8 cellular contexts compared by ENCODE assay signal in the genomic region with DNA sequence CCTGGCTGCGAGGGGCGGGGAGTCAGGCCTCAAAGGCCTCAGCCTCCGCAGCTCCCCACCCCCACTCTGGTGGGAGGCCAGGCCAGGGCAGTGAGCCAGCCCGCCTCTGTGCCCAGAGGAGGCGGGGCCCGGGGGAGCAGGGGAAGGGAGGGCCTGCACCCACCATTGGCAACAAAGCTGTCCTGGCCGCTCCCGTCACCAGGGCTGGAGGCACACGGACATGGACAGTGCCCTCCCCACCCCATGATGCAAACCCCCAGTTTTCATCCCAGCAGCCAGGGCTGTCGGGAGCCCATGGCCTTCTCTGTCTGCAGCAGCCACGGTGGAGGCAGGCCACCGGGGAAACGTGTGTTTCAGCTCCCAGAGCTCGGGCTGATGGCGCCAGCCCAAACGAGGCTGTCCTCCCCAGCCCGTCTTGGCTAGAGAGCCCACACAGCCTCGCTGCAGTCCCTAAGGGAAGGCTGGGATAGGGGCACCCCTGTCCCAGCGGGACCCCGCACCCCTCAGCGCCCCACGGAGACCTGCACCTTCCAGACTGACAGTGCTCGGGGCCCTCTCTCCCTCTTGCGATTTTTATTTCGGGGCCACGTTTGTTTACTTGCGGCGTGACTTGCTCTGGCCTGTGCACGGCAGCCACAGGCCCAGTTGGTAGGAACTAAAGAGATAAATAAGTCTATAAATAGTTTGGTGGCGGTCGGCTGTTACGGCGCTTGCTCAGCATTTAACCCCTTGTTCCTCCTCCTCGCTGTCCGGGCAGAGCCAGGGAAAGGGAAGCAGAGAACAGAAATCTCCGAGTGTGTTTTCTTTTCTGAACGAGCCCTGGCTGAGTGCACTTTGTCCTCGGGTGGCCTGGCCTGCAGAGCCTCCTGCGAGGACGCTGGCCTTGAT.
DNase-seq lines count a peak whose midpoint lies in the region; ATAC-seq and TF ChIP-seq lines count a peak whose summit lies in the region.

No MANE protein-coding gene starts in this region.

- 2% methylated on average over 26 of the region's 40 CpGs for WGBS in esophagus muscularis mucosa

- DNase-seq in AG08396 (ENCODE audit: low spot score) (peak; percentile 90), NCI-H446 (lab: John Stamatoyannopoulos, UW) (peak; percentile 26 to 82), esophagus muscularis mucosa (ENCODE audit: extremely low spot score) (no peak), glutamatergic neuron (no peak)

- H3K36me3 Mint-ChIP-seq in nephron (ENCODE audit: low read depth) (no peaks in the 10 kb centered on the region), glutamatergic neuron (ENCODE audit: unreplicated experiment) (no peaks in the 10 kb centered on the region)

- intact Hi-C loops in esophagus muscularis mucosa (cut with DNase I), result loop anchor here (5.0 kb wide), 1 partner anchor 146 kb away; no protein-coding TSS in a partner anchor

- H3K36me3 ChIP-seq in esophagus muscularis mucosa, result no peaks in the 10 kb centered on the region

- H3K27ac Mint-ChIP-seq in nephron, result peak overlapping the region; percentile 91 to 95 (median 92)
- no peak overlapping the region for H3K27ac Mint-ChIP-seq in glutamatergic neuron (ENCODE audit: unreplicated experiment)

- TF ChIP-seq CTCF in esophagus muscularis mucosa (IDR thresholded peaks at IDR 0.05) (no peak), nephron (IDR thresholded peaks at IDR 0.05; ENCODE audit: unreplicated experiment in 3 of 3) (no peak), glutamatergic neuron (IDR thresholded peaks at IDR 0.05; ENCODE audit: partially characterized antibody, unreplicated experiment) (no peak)

- H3K27me3 ChIP-seq in esophagus muscularis mucosa, result no peaks in the 10 kb centered on the region

- peak overlapping the region; percentile 45 to 57 (median 54) for H3K4me3 ChIP-seq in esophagus muscularis mucosa

- H3K27ac ChIP-seq in esophagus muscularis mucosa (replicated peaks in 1 of 4), result peak overlapping the region; percentile 77 to 83 (median 83)

- no peak for ATAC-seq in HG02852 (IDR thresholded peaks at IDR 0.05; ENCODE audit: unreplicated experiment)
- ATAC-seq in GM21737 (IDR thresholded peaks at IDR 0.05; ENCODE audit: unreplicated experiment), result no peak
- ATAC-seq in GM21367 (IDR thresholded peaks at IDR 0.05; ENCODE audit: unreplicated experiment), result no peak

- TF ChIP-seq EP300 in esophagus muscularis mucosa (IDR thresholded peaks at IDR 0.05), result no peak

- H3K9me3 Mint-ChIP-seq in nephron, result no peaks in the 10 kb centered on the region
- peaks cover 4% of the 10 kb centered on the region for H3K9me3 Mint-ChIP-seq in glutamatergic neuron (ENCODE audit: unreplicated experiment)

- H3K4me3 Mint-ChIP-seq in nephron (peak overlapping the region; percentile 65 to 78 (median 77)), glutamatergic neuron (ENCODE audit: unreplicated experiment) (no peak overlapping the region)

- peaks cover 56 to 67% (median 59%) of the 10 kb centered on the region in 4 donors for H3K4me1 ChIP-seq in esophagus muscularis mucosa

- no peak for TF ChIP-seq POLR2A in esophagus muscularis mucosa (IDR thresholded peaks at IDR 0.05; ENCODE audit: low read depth)

- H3K9me3 ChIP-seq in esophagus muscularis mucosa, result no peaks in the 10 kb centered on the region

- peaks cover 42% of the 10 kb centered on the region for H3K4me1 Mint-ChIP-seq in nephron
- peaks cover 4% of the 10 kb centered on the region for H3K4me1 Mint-ChIP-seq in glutamatergic neuron (ENCODE audit: low read depth, unreplicated experiment)

- H3K27me3 Mint-ChIP-seq in nephron (ENCODE audit: low read depth), result peaks cover 44% of the 10 kb centered on the region
- peaks cover 2% of the 10 kb centered on the region for H3K27me3 Mint-ChIP-seq in glutamatergic neuron (ENCODE audit: unreplicated experiment)

Comparison
In these comparisons a context has a peak if more than half of its experiments do, and no peak if none do; other contexts are left out.
1. DNase-seq: peak in AG08396 (single experiment) and NCI-H446 (2 of 2); none in esophagus muscularis mucosa (single experiment) and glutamatergic neuron (single experiment).